Comparison of ENCODE assay signal across 18 cellular contexts in genomic region chr9:113640418-113640817, GRCh38.
DNase-seq lines count a peak whose midpoint lies in the region; TF ChIP-seq lines count a peak whose summit lies in the region.
"Had no signal": no experiment of that assay in that cellular context is flagged by ENCODE, and none has a peak within 500 bp of the region (broad histone marks: within the 10 kb centered on the region; RNA-seq: fewer than 3 reads in every experiment).

No MANE protein-coding gene starts in this region.

- TF ChIP-seq CTCF in chondrocyte (IDR thresholded peaks at IDR 0.05) (no peak), suprapubic skin (IDR thresholded peaks at IDR 0.05) (no peak), esophagus muscularis mucosa (IDR thresholded peaks at IDR 0.05) (no peak)

- peaks cover 3% of the 10 kb centered on the region for H3K27me3 Mint-ChIP-seq in activated T-cell treated with anti-CD3 and anti-CD28 coated beads, Interleukin-2, amount 50 U/mL, for 24 hours
- H3K27me3 Mint-ChIP-seq in chondrocyte (ENCODE audit: low read depth), result no peaks in the 10 kb centered on the region

- H3K27ac ChIP-seq in suprapubic skin, result no peak overlapping the region
- no peak overlapping the region for H3K27ac ChIP-seq in esophagus muscularis mucosa (replicated peaks in 1 of 4)
- H3K27ac ChIP-seq: BLaER1, HL-60 had no signal

- in situ Hi-C loops in HAP-1 (cut with MboI; ENCODE audit: low sequenced_read_pairs), result no loop called here

- no peaks in the 10 kb centered on the region for H3K36me3 ChIP-seq in suprapubic skin
- no peaks in the 10 kb centered on the region for H3K36me3 ChIP-seq in HAP-1 (replicated peaks)
- H3K36me3 ChIP-seq in esophagus muscularis mucosa, result no peaks in the 10 kb centered on the region
- H3K36me3 ChIP-seq: BLaER1 had no signal

- H3K36me3 Mint-ChIP-seq in activated T-cell treated with anti-CD3 and anti-CD28 coated beads, Interleukin-2, amount 50 U/mL, for 24 hours (ENCODE audit: low read depth), result no peaks in the 10 kb centered on the region
- H3K36me3 Mint-ChIP-seq in chondrocyte (ENCODE audit: low read depth), result no peaks in the 10 kb centered on the region

- no peak overlapping the region for H3K4me3 Mint-ChIP-seq in activated T-cell treated with anti-CD3 and anti-CD28 coated beads, Interleukin-2, amount 50 U/mL, for 24 hours
- H3K4me3 Mint-ChIP-seq in chondrocyte (ENCODE audit: unreplicated experiment), result no peak overlapping the region
- H3K4me3 Mint-ChIP-seq: CD8-positive, alpha-beta memory T cell; HFFc6 had no signal

- H3K27ac Mint-ChIP-seq in activated T-cell treated with anti-CD3 and anti-CD28 coated beads, Interleukin-2, amount 50 U/mL, for 24 hours, result no peak overlapping the region
- H3K27ac Mint-ChIP-seq in chondrocyte (ENCODE audit: unreplicated experiment), result no peak overlapping the region
- H3K27ac Mint-ChIP-seq: CD8-positive, alpha-beta memory T cell; HFFc6 had no signal

- no peaks in the 10 kb centered on the region for H3K4me1 ChIP-seq in suprapubic skin
- H3K4me1 ChIP-seq in HAP-1, result no peaks in the 10 kb centered on the region
- H3K4me1 ChIP-seq in esophagus muscularis mucosa, result no peaks in the 10 kb centered on the region
- H3K4me1 ChIP-seq: BLaER1, Caco-2 had no signal

- H3K9me3 ChIP-seq in suprapubic skin, result no peaks in the 10 kb centered on the region
- peaks cover 3% of the 10 kb centered on the region; the same call in 1 of the 2 replicates for H3K9me3 ChIP-seq in HAP-1
- no peaks in the 10 kb centered on the region for H3K9me3 ChIP-seq in esophagus muscularis mucosa
- H3K9me3 ChIP-seq: BLaER1 had no signal

- intact Hi-C loops in esophagus muscularis mucosa (cut with DNase I), result no loop called here

- H3K4me3 ChIP-seq in suprapubic skin, result no peak overlapping the region
- H3K4me3 ChIP-seq in HAP-1, result no peak overlapping the region
- no peak overlapping the region for H3K4me3 ChIP-seq in esophagus muscularis mucosa
- H3K4me3 ChIP-seq: BLaER1 had no signal

- no peaks in the 10 kb centered on the region for H3K4me1 Mint-ChIP-seq in activated T-cell treated with anti-CD3 and anti-CD28 coated beads, Interleukin-2, amount 50 U/mL, for 24 hours (ENCODE audit: low read depth)
- H3K4me1 Mint-ChIP-seq in chondrocyte (ENCODE audit: low read depth), result peaks cover 23% of the 10 kb centered on the region
- H3K4me1 Mint-ChIP-seq: CD8-positive, alpha-beta memory T cell had no signal

- DNase-seq in activated T-cell treated with anti-CD3 and anti-CD28 coated beads, Interleukin-2, amount 50 U/mL, for 24 hours, result peak; percentile 0
- no peak for DNase-seq in activated T-cell treated with anti-CD3 and anti-CD28 coated beads, Interleukin-2, amount 50 U/mL, for 48 hours
- DNase-seq in chondrocyte (ENCODE audit: low spot score) (peak; percentile 24), mesenteric fat pad (ENCODE audit: low spot score) (peak; percentile 30), suprapubic skin (ENCODE audit: low spot score in 2 of 2) (peak; percentile 22 to 24), HAP-1 (ENCODE audit: low spot score in 2 of 2) (no peak), esophagus muscularis mucosa (ENCODE audit: extremely low spot score) (no peak), pons (ENCODE audit: low spot score) (no peak)
- DNase-seq: 8988T; AML-193; CD8-positive, alpha-beta memory T cell; DND-41; GDM1; HCEC 1CT; HFFc6 had no signal

- no peaks in the 10 kb centered on the region for H3K9me3 Mint-ChIP-seq in activated T-cell treated with anti-CD3 and anti-CD28 coated beads, Interleukin-2, amount 50 U/mL, for 24 hours
- peaks cover 2% of the 10 kb centered on the region for H3K9me3 Mint-ChIP-seq in chondrocyte (ENCODE audit: low read depth)

- no peaks in the 10 kb centered on the region for H3K27me3 ChIP-seq in suprapubic skin
- H3K27me3 ChIP-seq in HAP-1 (ENCODE audit: low read depth), result peaks cover 12% of the 10 kb centered on the region
- H3K27me3 ChIP-seq in esophagus muscularis mucosa, result no peaks in the 10 kb centered on the region
- H3K27me3 ChIP-seq: BLaER1 had no signal

- TF ChIP-seq POLR2A in suprapubic skin (IDR thresholded peaks at IDR 0.05) (no peak), esophagus muscularis mucosa (IDR thresholded peaks at IDR 0.05; ENCODE audit: low read depth) (no peak)

- WGBS in suprapubic skin, result 91% methylated on average over 6 of the region's 6 CpGs
- WGBS in esophagus muscularis mucosa, result 87% methylated on average over 6 of the region's 6 CpGs

- TF ChIP-seq EP300 in suprapubic skin (IDR thresholded peaks at IDR 0.05) (no peak), esophagus muscularis mucosa (IDR thresholded peaks at IDR 0.05) (no peak)

Comparison
In these comparisons a context has a peak if more than half of its experiments do, and no peak if none do; other contexts are left out.
1. DNase-seq: peak in activated T-cell treated with anti-CD3 and anti-CD28 coated beads, Interleukin-2, amount 50 U/mL, for 24 hours (single experiment), chondrocyte (single experiment), mesenteric fat pad (single experiment) and suprapubic skin (2 of 2); none in activated T-cell treated with anti-CD3 and anti-CD28 coated beads, Interleukin-2, amount 50 U/mL, for 48 hours (0 of 2), HAP-1 (0 of 2), esophagus muscularis mucosa (single experiment) and pons (single experiment).